8 cellular contexts compared by ENCODE assay signal in genomic region chr2:87584268-87584906, GRCh38.
DNase-seq lines count a peak whose midpoint lies in the region; ATAC-seq and TF ChIP-seq lines count a peak whose summit lies in the region.
"Not testable (repeated sequence)": the region's sequence is repeated elsewhere in the genome, so short reads cannot be mapped to it uniquely, and the experiment has no call there.

No MANE protein-coding gene starts in this region.

- not testable (repeated sequence) for H3K36me3 ChIP-seq in CD4-positive, CD25-positive, alpha-beta regulatory T cell (ENCODE audit: control insufficient read depth, insufficient read depth, low read length); hepatocyte (replicated peaks; ENCODE audit: insufficient read depth, low read depth); lung (ENCODE audit: control insufficient read depth in 2 of 2, insufficient read depth in 2 of 2, low read length in 2 of 2); subcutaneous abdominal adipose tissue (ENCODE audit: control insufficient read depth in 5 of 5, insufficient read depth in 5 of 5, low read length in 5 of 5)

- not testable (repeated sequence) for H3K27ac ChIP-seq in CD4-positive, CD25-positive, alpha-beta regulatory T cell (ENCODE audit: insufficient read depth, low read length, poor library complexity, severe bottlenecking); lung (ENCODE audit: low read depth in 1 of 2, low read length in 1 of 2); subcutaneous abdominal adipose tissue (ENCODE audit: low read depth, low read length)
- peak overlapping the region; percentile 40 for H3K27ac ChIP-seq in hepatocyte

- not testable (repeated sequence) for H3K9me3 ChIP-seq in CD4-positive, CD25-positive, alpha-beta regulatory T cell (ENCODE audit: control insufficient read depth in 2 of 2, low read length in 2 of 2); hepatocyte (ENCODE audit: low read depth); lung (ENCODE audit: control insufficient read depth in 2 of 2, insufficient read depth in 1 of 2, low read length in 1 of 2); subcutaneous abdominal adipose tissue (ENCODE audit: control insufficient read depth in 5 of 5, low read length in 5 of 5)

- intact Hi-C loops in posterior cingulate gyrus (cut with DNase I), result not testable (repeated sequence)

- H3K4me3 Mint-ChIP-seq in CD4-positive, CD25-positive, alpha-beta regulatory T cell, result peak overlapping the region in 1 of 4 donors; percentile 35
- peak overlapping the region; percentile 50 for H3K4me3 Mint-ChIP-seq in activated T-cell treated with anti-CD3 and anti-CD28 coated beads, Interleukin-2, amount 50 U/mL, for 4 hours

- H3K79me2 ChIP-seq in hepatocyte, result not testable (repeated sequence)

- not testable (repeated sequence) for TF ChIP-seq CTCF in choroid plexus epithelial cell (conservative IDR thresholded peaks at IDR 0.05; ENCODE audit: low read depth, low read length); fibroblast of pulmonary artery (IDR thresholded peaks at IDR 0.05; ENCODE audit: low read length, missing control alignments); hepatocyte (IDR thresholded peaks at IDR 0.05; ENCODE audit: poor library complexity); lung (IDR thresholded peaks at IDR 0.05; ENCODE audit: control extremely low read depth, extremely low read depth)

- peak overlapping the region; percentile 71 for H3K4me2 ChIP-seq in hepatocyte

- not testable (repeated sequence) for H3K4me1 ChIP-seq in CD4-positive, CD25-positive, alpha-beta regulatory T cell (ENCODE audit: control insufficient read depth, insufficient read depth, low read length, poor library complexity, severe bottlenecking); hepatocyte (ENCODE audit: insufficient read depth); lung (ENCODE audit: control insufficient read depth in 2 of 2, insufficient read depth in 2 of 2, low read length in 2 of 2); subcutaneous abdominal adipose tissue (ENCODE audit: control insufficient read depth in 5 of 5, insufficient read depth in 5 of 5, low read length in 5 of 5)

- H3K27me3 Mint-ChIP-seq in CD4-positive, CD25-positive, alpha-beta regulatory T cell; activated T-cell treated with anti-CD3 and anti-CD28 coated beads, Interleukin-2, amount 50 U/mL, for 4 hours (ENCODE audit: low read depth): not testable (repeated sequence)

- WGBS in hepatocyte (ENCODE audit: low lambda C conversion rate, missing lambda C conversion rate), result 20% methylated on average over 27 of the region's 35 CpGs
- WGBS in lung, 2 donors, result 4 to 15% methylated on average over 30 to 32 of the region's 35 CpGs

- peak overlapping the region; percentile 39 for H2AFZ ChIP-seq in hepatocyte

- H4K20me1 ChIP-seq in hepatocyte (ENCODE audit: insufficient read depth, poor library complexity, severe bottlenecking), result not testable (repeated sequence)

- not testable (repeated sequence) for H3K36me3 Mint-ChIP-seq in CD4-positive, CD25-positive, alpha-beta regulatory T cell; activated T-cell treated with anti-CD3 and anti-CD28 coated beads, Interleukin-2, amount 50 U/mL, for 4 hours (ENCODE audit: insufficient read depth)

- H3K9me2 ChIP-seq in hepatocyte (replicated peaks; ENCODE audit: insufficient read depth), result not testable (repeated sequence)

- H3K4me1 Mint-ChIP-seq in CD4-positive, CD25-positive, alpha-beta regulatory T cell; activated T-cell treated with anti-CD3 and anti-CD28 coated beads, Interleukin-2, amount 50 U/mL, for 4 hours (ENCODE audit: low read depth): not testable (repeated sequence)

- not testable (repeated sequence) for DNase-seq in CD4-positive, CD25-positive, alpha-beta regulatory T cell; activated T-cell treated with anti-CD3 and anti-CD28 coated beads, Interleukin-2, amount 50 U/mL, for 4 hours; lung (ENCODE audit: low spot score)
- DNase-seq in choroid plexus epithelial cell (ENCODE audit: low read depth) (peak; percentile 58), fibroblast of pulmonary artery (ENCODE audit: low read depth) (peak; percentile 20), hepatocyte (ENCODE audit: low spot score) (peak; percentile 34), posterior cingulate gyrus (peak in 6 of 10 donors; percentile 14 to 88 (median 45))

- H3K9me3 Mint-ChIP-seq in CD4-positive, CD25-positive, alpha-beta regulatory T cell; activated T-cell treated with anti-CD3 and anti-CD28 coated beads, Interleukin-2, amount 50 U/mL, for 4 hours: not testable (repeated sequence)

- not testable (repeated sequence) for H3K27me3 ChIP-seq in CD4-positive, CD25-positive, alpha-beta regulatory T cell (ENCODE audit: control insufficient read depth, insufficient read depth, low read length); hepatocyte; lung (ENCODE audit: control insufficient read depth, insufficient read depth); subcutaneous abdominal adipose tissue (ENCODE audit: control insufficient read depth in 5 of 5, insufficient read depth in 4 of 5, low read length in 5 of 5)

- ATAC-seq in CD4-positive, CD25-positive, alpha-beta regulatory T cell (ENCODE audit: low read depth in 2 of 2), result peak in 1 of 2 donors; percentile 42
- peak in 1 of 2 donors; percentile 34 for ATAC-seq in activated T-cell treated with anti-CD3 and anti-CD28 coated beads, Interleukin-2, amount 50 U/mL, for 4 hours
- ATAC-seq in lung (ENCODE audit: insufficient read depth, low FRiP score), result peak; percentile 41

- not testable (repeated sequence) for H3K9ac ChIP-seq in subcutaneous abdominal adipose tissue (ENCODE audit: low read length in 5 of 5)

- not testable (repeated sequence) for H3K4me3 ChIP-seq in CD4-positive, CD25-positive, alpha-beta regulatory T cell (ENCODE audit: low read depth, low read length); fibroblast of pulmonary artery (replicated peaks; ENCODE audit: low read depth, low read length); hepatocyte; lung
- peak overlapping the region; percentile 18 for H3K4me3 ChIP-seq in choroid plexus epithelial cell (ENCODE audit: low read depth, low read length)
- H3K4me3 ChIP-seq in subcutaneous abdominal adipose tissue (ENCODE audit: low read depth in 1 of 5, low read length in 5 of 5), result peak overlapping the region; percentile 6 to 50 (median 30)

- H3K27ac Mint-ChIP-seq in CD4-positive, CD25-positive, alpha-beta regulatory T cell, result peak overlapping the region in 2 of 3 donors; percentile 42 to 43
